Comparison of ENCODE assay signal across 16 cellular contexts in the genomic region with DNA sequence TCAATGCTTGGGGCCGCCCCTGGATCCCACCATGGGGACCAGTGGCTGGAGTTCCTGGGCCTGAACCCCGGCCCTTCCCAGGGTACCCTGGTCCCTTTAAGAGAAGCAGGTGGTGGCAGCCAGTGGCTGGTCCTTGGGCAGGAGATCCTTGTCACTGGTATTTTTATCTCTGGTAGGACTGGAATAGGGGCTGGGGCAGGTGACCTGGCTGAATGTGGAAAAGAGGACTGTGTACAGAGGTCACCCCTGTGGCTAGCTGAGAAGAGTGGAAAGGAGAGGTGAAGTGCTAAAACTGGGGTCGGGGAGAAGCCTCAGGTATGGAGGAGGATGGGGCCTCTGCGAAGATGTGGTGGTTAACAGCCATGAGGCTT.
"Had no signal": no experiment of that assay in that cellular context is flagged by ENCODE, and none has a peak within 500 bp of the region (broad histone marks: within the 10 kb centered on the region; RNA-seq: fewer than 3 reads in every experiment).

No MANE protein-coding gene starts in this region.

- H3K9me3 ChIP-seq: adrenal gland, ascending aorta, esophagus muscularis mucosa, gastroesophageal sphincter, ovary had no signal

- DNase-seq: activated CD4-positive, alpha-beta T cell treated with anti-CD3 and anti-CD28 coated beads, Interleukin-2, amount 50 U/mL, for 4 hours; activated CD8-positive, alpha-beta memory T cell treated with anti-CD3 and anti-CD28 coated beads for 24 hours; activated CD8-positive, alpha-beta memory T cell treated with anti-CD3 and anti-CD28 coated beads, Interleukin-2, amount 50 U/mL, for 4 hours; activated naive CD4-positive, alpha-beta T cell; effector memory CD4-positive, alpha-beta T cell; naive thymus-derived CD4-positive, alpha-beta T cell; stimulated activated CD4-positive, alpha-beta T cell treated with anti-CD3 and anti-CD28 coated beads, Interleukin-2, amount 100 ng/mL, for 48 hours; stimulated activated naive B cell treated with anti-CD40 and anti-IgM and Interleukin-4, amounts not matched to agents 10 μg/mL and 1 μg/mL and 100 μg/mL, for 72 hours; T1000 had no signal

- H3K27me3 ChIP-seq: adrenal gland, ascending aorta, esophagus muscularis mucosa, gastroesophageal sphincter, ovary had no signal

- H3K4me2 ChIP-seq: smooth muscle cell had no signal

- H3K36me3 ChIP-seq: ovary had no signal

- ATAC-seq: gastroesophageal sphincter had no signal

- H3K4me3 ChIP-seq: adrenal gland, ascending aorta, esophagus muscularis mucosa, gastroesophageal sphincter, lung, ovary, smooth muscle cell had no signal

- H3K4me1 ChIP-seq: adrenal gland had no signal

- H3K27ac ChIP-seq: adrenal gland, ascending aorta, esophagus muscularis mucosa, gastroesophageal sphincter, ovary had no signal
